Comparison of ENCODE assay signal across 22 cellular contexts in genomic region chr16:1097800-1098199, GRCh38. TPM values are rescaled to one million over a fixed set of nuclear protein-coding genes. Genes with fewer than 3 reads are reported as not detected.
DNase-seq lines count a peak whose midpoint lies in the region; ATAC-seq and TF ChIP-seq lines count a peak whose summit lies in the region.
"Had no signal": no experiment of that assay in that cellular context is flagged by ENCODE, and none has a peak within 500 bp of the region (broad histone marks: within the 10 kb centered on the region; RNA-seq: fewer than 3 reads in every experiment).

No MANE protein-coding gene starts in this region.

- H3K27ac ChIP-seq in SK-N-SH (ENCODE audit: low read depth in 2 of 2, low read length in 1 of 2) (no peak overlapping the region), aorta (ENCODE audit: low read depth in 1 of 2, low read length in 2 of 2) (peak overlapping the region in 1 of 2 donors; percentile 91)
- H3K27ac ChIP-seq: 22Rv1, C4-2B, SJCRH30, uterus had no signal

- TF ChIP-seq EP300 in SK-N-SH (IDR thresholded peaks at IDR 0.05; ENCODE audit: borderline replicate concordance in 1 of 2, low read depth in 1 of 2, low read length in 1 of 2) = no peak

- H3K27me3 ChIP-seq in SK-N-SH (ENCODE audit: insufficient read depth) = peaks cover 52% of the 10 kb centered on the region
- no peaks in the 10 kb centered on the region for H3K27me3 ChIP-seq in aorta (ENCODE audit: control insufficient read depth in 1 of 2, insufficient read depth in 2 of 2, low read length in 1 of 2)

- H3K9me2 ChIP-seq in SK-N-SH = no peaks in the 10 kb centered on the region

- POLR2A ChIA-PET in SK-N-SH (lab: Yijun Ruan, JAX) = no interaction called here

- H3F3A ChIP-seq in SK-N-SH (replicated peaks; ENCODE audit: insufficient read depth) = peaks cover 3% of the 10 kb centered on the region

- peak overlapping the region; percentile 25; the same call in 1 of the 2 replicates for H3K4me2 ChIP-seq in SK-N-SH

- ATAC-seq in SK-N-SH treated with all-trans-retinoic acid at 6 μM for 48 hours (no peak), Right ventricle myocardium inferior (peak; percentile 92), aorta (ENCODE audit: low FRiP score) (peak; percentile 79), HG02981 (IDR thresholded peaks at IDR 0.05; ENCODE audit: unreplicated experiment) (no peak)

- H3K9me3 ChIP-seq in SK-N-SH (no peaks in the 10 kb centered on the region), aorta (ENCODE audit: control insufficient read depth, low read length) (no peaks in the 10 kb centered on the region)
- H3K9me3 ChIP-seq: SJCRH30, uterus had no signal

- no peak for DNase-seq in SK-N-SH
- peak; percentile 84 for DNase-seq in Right ventricle myocardium inferior (ENCODE audit: missing footprints)
- peak; percentile 92 for DNase-seq in myocyte (ENCODE audit: low read depth)
- peak; percentile 92 to 96 for DNase-seq in aorta
- DNase-seq in iPS-NIHi11 (ENCODE audit: low spot score) = no peak
- DNase-seq in mesenteric fat pad (ENCODE audit: low spot score) = no peak
- DNase-seq: activated CD4-positive, alpha-beta T cell treated with anti-CD3 and anti-CD28 coated beads, Interleukin-2, amount 50 U/mL, for 4 hours; activated gamma-delta T cell; amniotic stem cell; effector CD4-positive, alpha-beta T cell; NCI-H774; SJCRH30; stimulated activated CD8-positive, alpha-beta memory T cell treated with anti-CD3 and anti-CD28 coated beads, Interleukin-4, amount 100 ng/mL, for 48 hours; uterus had no signal

- H3K36me3 ChIP-seq in SK-N-SH (replicated peaks in 1 of 2; ENCODE audit: control insufficient read depth in 1 of 2, insufficient read depth in 2 of 2, low read length in 1 of 2) (no peaks in the 10 kb centered on the region), aorta (ENCODE audit: control insufficient read depth in 1 of 2, insufficient read depth in 2 of 2, low read length in 1 of 2) (no peaks in the 10 kb centered on the region)
- H3K36me3 ChIP-seq: SJCRH30, uterus had no signal

- no peaks in the 10 kb centered on the region for H3K4me1 ChIP-seq in SK-N-SH (ENCODE audit: control insufficient read depth in 1 of 2, insufficient read depth in 2 of 2, low read depth in 1 of 2, low read length in 1 of 2)
- H3K4me1 ChIP-seq in aorta (ENCODE audit: control insufficient read depth in 1 of 2, insufficient read depth in 2 of 2, low read length in 2 of 2) = no peaks in the 10 kb centered on the region
- H3K4me1 ChIP-seq: uterus had no signal

- CTCF ChIA-PET in SK-N-SH (lab: Yijun Ruan, JAX) = interaction anchor here (1.0 to 1.4 kb wide), 4 partner anchors 10 to 356 kb away, joined by 3 to 9 read pairs (median 5); no protein-coding TSS in a partner anchor

- WGBS in SK-N-SH (ENCODE audit: low lambda C conversion rate) = 28% methylated on average over 10 of the region's 23 CpGs
- WGBS in aorta, 2 donors = 7 to 8% methylated on average over 19 to 23 of the region's 23 CpGs

- peaks cover 15% of the 10 kb centered on the region; the same call in 1 of the 2 replicates for H4K20me1 ChIP-seq in SK-N-SH (ENCODE audit: insufficient read depth)

- H2AFZ ChIP-seq in SK-N-SH (ENCODE audit: low read depth) = no peak overlapping the region

- TF ChIP-seq CTCF in SK-N-SH (IDR thresholded peaks at IDR 0.05) = no peak

- intact Hi-C loops in Right ventricle myocardium inferior (cut with DNase I) = loop anchor here (1.0 to 2.0 kb wide), 2 partner anchors 7 to 23 kb away; no protein-coding TSS in a partner anchor
- intact Hi-C loops in aorta (cut with DNase I) = loop anchor here in 1 of 2 donors (1.0 kb wide), 1 partner anchor 19 kb away; no protein-coding TSS in a partner anchor

- H3K4me3 ChIP-seq in SK-N-SH (ENCODE audit: low read depth in 2 of 2, low read length in 1 of 2) (no peak overlapping the region), aorta (ENCODE audit: low read length in 2 of 2) (no peak overlapping the region)
- H3K4me3 ChIP-seq: SJCRH30, uterus had no signal

- H3K9ac ChIP-seq in SK-N-SH = no peak overlapping the region

- TF ChIP-seq RAD21 in SK-N-SH (IDR thresholded peaks at IDR 0.05; ENCODE audit: low read length) = no peak

- H3K79me2 ChIP-seq in SK-N-SH (ENCODE audit: insufficient read depth) = no peaks in the 10 kb centered on the region

TF ChIP-seq in SK-N-SH, 30 proteins besides CTCF, POLR2A, EP300 and RAD21 (continues in another document):
- no peak for TF ChIP-seq GATA2 (CRISPR knock-in tag; IDR thresholded peaks at IDR 0.05)
- no peak for TF ChIP-seq SMC3 (IDR thresholded peaks at IDR 0.05; ENCODE audit: low read depth, low read length)
- no peak for TF ChIP-seq PBX3 (IDR thresholded peaks at IDR 0.05)
- TF ChIP-seq RXRA (IDR thresholded peaks at IDR 0.05; ENCODE audit: borderline replicate concordance, low read depth) = no peak

TF ChIP-seq in SK-N-SH treated with all-trans-retinoic acid at 6 μM for 48 hours, 23 proteins besides CTCF, POLR2A, EP300 and RAD21 (continues in another document):
- TF ChIP-seq SNAI2 (CRISPR knock-in tag; IDR thresholded peaks at IDR 0.05) = no peak
- no peak for TF ChIP-seq CSRNP3 (CRISPR knock-in tag; IDR thresholded peaks at IDR 0.05)
- TF ChIP-seq ESRRG (CRISPR knock-in tag; IDR thresholded peaks at IDR 0.05) = no peak
- TF ChIP-seq PPARA (CRISPR knock-in tag; IDR thresholded peaks at IDR 0.05; ENCODE audit: borderline replicate concordance) = no peak
- no peak for TF ChIP-seq TCF4 (CRISPR knock-in tag; IDR thresholded peaks at IDR 0.05; ENCODE audit: borderline replicate concordance)
- no peak for TF ChIP-seq OSR1 (CRISPR knock-in tag; IDR thresholded peaks at IDR 0.05)
- TF ChIP-seq ZC3H10 (CRISPR knock-in tag; IDR thresholded peaks at IDR 0.05) = no peak
- no peak for TF ChIP-seq PATZ1 (CRISPR knock-in tag; IDR thresholded peaks at IDR 0.05; ENCODE audit: borderline replicate concordance)
- TF ChIP-seq RARB (CRISPR knock-in tag; IDR thresholded peaks at IDR 0.05) = no peak
- TF ChIP-seq CREB5 (CRISPR knock-in tag; IDR thresholded peaks at IDR 0.05; ENCODE audit: low read depth) = no peak
- TF ChIP-seq ISL1 (CRISPR knock-in tag; IDR thresholded peaks at IDR 0.05) = no peak
- no peak for TF ChIP-seq ZFP3 (CRISPR knock-in tag; IDR thresholded peaks at IDR 0.05)

RNA-seq across cellular contexts. Expression of gene C1QTNF8, which starts 1.8 kb away (rescaled TPM):
- polyA plus RNA-seq in SK-N-SH (2012; rRNA removed) (not detected in 2 replicates), aorta (1 to 10 TPM in 1 of 2 donors, not detected in 1; 1.2 TPM)
- polyA plus RNA-seq in SK-N-SH (2012; cell fraction: cytosol; rRNA removed) = not detected in 2 replicates
- not detected in 2 replicates for polyA plus RNA-seq in SK-N-SH (2012; cell fraction: nucleus; rRNA removed)
- total RNA-seq in Right ventricle myocardium inferior (0.19 TPM), myocyte (not detected in 2 replicates), aorta (1 to 10 TPM in 1 of 2 donors, not detected in 1; 1.4 TPM), mesenteric fat pad (not detected)
- polyA plus RNA-seq in myocyte (2012) = 0.08 TPM
- total RNA-seq: frontal cortex; OCI-LY7; SJCRH30; T-helper 2 cell treated with Interferon-gamma antibody and Interleukin-4, amounts not matched to agents 100 ng/mL and 5 ng/mL, for 36 hours; uterus had no signal
- polyA plus RNA-seq: esophagus had no signal

RNA-seq across cellular contexts. Expression of gene SSTR5, which starts 25.3 kb away (rescaled TPM):
- polyA plus RNA-seq in SK-N-SH (2012; rRNA removed) (not detected in 2 replicates), aorta (under 1 TPM; 0.49 to 0.75 TPM)
- polyA plus RNA-seq in SK-N-SH (2012; cell fraction: cytosol; rRNA removed) = 0.01 TPM in 1 of 2 replicates, not detected in the other
- polyA plus RNA-seq in SK-N-SH (2012; cell fraction: nucleus; rRNA removed) = not detected in 2 replicates
- total RNA-seq in Right ventricle myocardium inferior (14.7 TPM), myocyte (0.29 and 1.6 TPM in 2 replicates), aorta (under 1 TPM in 1 of 2 donors, not detected in 1; 0.26 TPM), mesenteric fat pad (not detected)
- 0.74 TPM for polyA plus RNA-seq in myocyte (2012)
- total RNA-seq: frontal cortex; OCI-LY7; T-helper 2 cell treated with Interferon-gamma antibody and Interleukin-4, amounts not matched to agents 100 ng/mL and 5 ng/mL, for 36 hours; uterus had no signal

RNA-seq across cellular contexts. Expression of gene CACNA1H, which starts 55.1 kb away (rescaled TPM):
- polyA plus RNA-seq in SK-N-SH (2012; rRNA removed) = not detected in 2 replicates
- polyA plus RNA-seq in SK-N-SH (2012; cell fraction: cytosol; rRNA removed) = not detected in 2 replicates
- polyA plus RNA-seq in SK-N-SH (2012; cell fraction: nucleus; rRNA removed) = not detected in 2 replicates
- total RNA-seq in Right ventricle myocardium inferior = 6.0 TPM
- total RNA-seq in myocyte = 0.16 and 0.21 TPM in 2 replicates
- polyA plus RNA-seq in myocyte (2012) = 0.40 TPM
- total RNA-seq in aorta = 10 to 100 TPM in 1 of 2 donors, 1 to 10 TPM in 1; 8.9 to 17.8 TPM
- polyA plus RNA-seq in aorta = 10 to 100 TPM in 1 of 2 donors, 1 to 10 TPM in 1; 1.3 to 10.7 TPM
- 2.6 TPM for total RNA-seq in mesenteric fat pad
- total RNA-seq: OCI-LY7 had no signal

Comparison
In these comparisons a context has a peak if more than half of its experiments do, and no peak if none do; other contexts are left out.
1. DNase-seq: peak in Right ventricle myocardium inferior (single experiment), myocyte (single experiment) and aorta (2 of 2); none in SK-N-SH (single experiment), iPS-NIHi11 (single experiment) and mesenteric fat pad (single experiment).
2. ATAC-seq: peak in Right ventricle myocardium inferior (single experiment) and aorta (single experiment); none in SK-N-SH treated with all-trans-retinoic acid at 6 μM for 48 hours (single experiment) and HG02981 (single experiment).